ENCODE assay signal across 9 cellular contexts in genomic region chr11:75241906-75242644, GRCh38. TPM values are rescaled to one million over a fixed set of nuclear protein-coding genes. Genes with fewer than 3 reads are reported as not detected.
DNase-seq lines count a peak whose midpoint lies in the region; ATAC-seq and TF ChIP-seq lines count a peak whose summit lies in the region.
"Had no signal": no experiment of that assay in that cellular context is flagged by ENCODE, and none has a peak within 500 bp of the region (broad histone marks: within the 10 kb centered on the region; RNA-seq: fewer than 3 reads in every experiment).

No MANE protein-coding gene starts in this region.

- no peak for TF ChIP-seq EP300 in tibial nerve (IDR thresholded peaks at IDR 0.05)

- peaks cover 0 to 34% of the 10 kb centered on the region in 2 donors for H3K27me3 ChIP-seq in tibial nerve

- H3K27ac Mint-ChIP-seq in activated naive CD4-positive, alpha-beta T cell treated with anti-CD3 and anti-CD28 coated beads for 36 hours, result no peak overlapping the region
- no peak overlapping the region for H3K27ac Mint-ChIP-seq in activated CD8-positive, alpha-beta T cell treated with anti-CD3 and anti-CD28 coated beads, Interleukin-2, amount 10 ng/mL, durations not matched to agents 7 days and 5 days

- no peaks in the 10 kb centered on the region for H3K36me3 Mint-ChIP-seq in activated naive CD4-positive, alpha-beta T cell treated with anti-CD3 and anti-CD28 coated beads for 36 hours (ENCODE audit: low read depth)
- no peaks in the 10 kb centered on the region for H3K36me3 Mint-ChIP-seq in activated CD8-positive, alpha-beta T cell treated with anti-CD3 and anti-CD28 coated beads, Interleukin-2, amount 10 ng/mL, durations not matched to agents 7 days and 5 days (ENCODE audit: low read depth)

- no peaks in the 10 kb centered on the region for H3K36me3 ChIP-seq in tibial nerve

- ATAC-seq in activated CD8-positive, alpha-beta T cell treated with anti-CD3 and anti-CD28 coated beads, Interleukin-2, amount 10 ng/mL, durations not matched to agents 7 days and 5 days, result no peak
- ATAC-seq in HG03432 (IDR thresholded peaks at IDR 0.05; ENCODE audit: unreplicated experiment), result no peak

- H3K27ac ChIP-seq in tibial nerve, result no peak overlapping the region

- TF ChIP-seq POLR2A in tibial nerve (IDR thresholded peaks at IDR 0.05), result no peak

- no peak for DNase-seq in activated naive CD4-positive, alpha-beta T cell treated with anti-CD3 and anti-CD28 coated beads for 36 hours
- no peak for DNase-seq in activated naive CD4-positive, alpha-beta T cell treated with anti-CD3 and anti-CD28 coated beads, Interleukin-2, amount 50 U/mL, for 16 hours
- no peak for DNase-seq in activated CD8-positive, alpha-beta T cell treated with anti-CD3 and anti-CD28 coated beads, Interleukin-2, amount 10 ng/mL, durations not matched to agents 7 days and 5 days
- DNase-seq in left kidney (ENCODE audit: low read depth, low spot score) (peak; percentile 32), tibial nerve (ENCODE audit: low spot score in 2 of 2) (no peak), NOMO-1 treated with DMSO at 0.1 percent for 48 hours (lab: John Stamatoyannopoulos, UW; ENCODE audit: unreplicated experiment) (no peak), activated gamma-delta T cell treated with Interleukin-2 at 50 U/mL for 16 hours (no peak)

- H3K9me3 ChIP-seq in tibial nerve, result no peaks in the 10 kb centered on the region

- peak overlapping the region; percentile 69 for H3K4me3 Mint-ChIP-seq in activated naive CD4-positive, alpha-beta T cell treated with anti-CD3 and anti-CD28 coated beads for 36 hours
- peak overlapping the region; percentile 70 for H3K4me3 Mint-ChIP-seq in activated CD8-positive, alpha-beta T cell treated with anti-CD3 and anti-CD28 coated beads, Interleukin-2, amount 10 ng/mL, durations not matched to agents 7 days and 5 days

- CTCF ChIA-PET in activated naive CD4-positive, alpha-beta T cell treated with anti-CD3 and anti-CD28 coated beads for 36 hours (lab: Charles Lee), result interaction anchor here (0.8 to 17.6 kb wide), 25 partner anchors 8 to 462 kb away, joined by 3 to 445 read pairs (median 4); no protein-coding TSS in a partner anchor
- CTCF ChIA-PET in activated CD8-positive, alpha-beta T cell treated with anti-CD3 and anti-CD28 coated beads, Interleukin-2, amount 10 ng/mL, durations not matched to agents 7 days and 5 days (lab: Charles Lee), result interaction anchor here (0.7 to 17.8 kb wide), 31 partner anchors 9 to 315 kb away, joined by 3 to 538 read pairs (median 4); partner anchors contain the start of gene SLCO2B1

- POLR2A ChIA-PET in activated CD8-positive, alpha-beta T cell treated with anti-CD3 and anti-CD28 coated beads, Interleukin-2, amount 10 ng/mL, durations not matched to agents 7 days and 5 days (lab: Charles Lee), result interaction anchor here (1.4 to 1.7 kb wide), 2 partner anchors 99 to 494 kb away, joined by 3 to 5 read pairs; partner anchors contain the start of gene RNF169

- peaks cover 10% of the 10 kb centered on the region for H3K4me1 Mint-ChIP-seq in activated naive CD4-positive, alpha-beta T cell treated with anti-CD3 and anti-CD28 coated beads for 36 hours (ENCODE audit: low read depth)
- peaks cover 9% of the 10 kb centered on the region for H3K4me1 Mint-ChIP-seq in activated CD8-positive, alpha-beta T cell treated with anti-CD3 and anti-CD28 coated beads, Interleukin-2, amount 10 ng/mL, durations not matched to agents 7 days and 5 days (ENCODE audit: low read depth)

- TF ChIP-seq CTCF in tibial nerve (IDR thresholded peaks at IDR 0.05), result peak in 1 of 5 experiments; percentile 2

- peak overlapping the region; percentile 23 to 52 (median 32) for H3K4me3 ChIP-seq in tibial nerve

- H3K9me3 Mint-ChIP-seq in activated naive CD4-positive, alpha-beta T cell treated with anti-CD3 and anti-CD28 coated beads for 36 hours, result no peaks in the 10 kb centered on the region
- no peaks in the 10 kb centered on the region for H3K9me3 Mint-ChIP-seq in activated CD8-positive, alpha-beta T cell treated with anti-CD3 and anti-CD28 coated beads, Interleukin-2, amount 10 ng/mL, durations not matched to agents 7 days and 5 days (ENCODE audit: insufficient read depth)

- H3K4me1 ChIP-seq in tibial nerve, result peaks cover 0 to 23% (median 7%) of the 10 kb centered on the region in 4 donors

- peaks cover 33% of the 10 kb centered on the region for H3K27me3 Mint-ChIP-seq in activated naive CD4-positive, alpha-beta T cell treated with anti-CD3 and anti-CD28 coated beads for 36 hours (ENCODE audit: low read depth)
- peaks cover 54% of the 10 kb centered on the region for H3K27me3 Mint-ChIP-seq in activated CD8-positive, alpha-beta T cell treated with anti-CD3 and anti-CD28 coated beads, Interleukin-2, amount 10 ng/mL, durations not matched to agents 7 days and 5 days (ENCODE audit: low read depth)

- intact Hi-C loops in activated naive CD4-positive, alpha-beta T cell treated with anti-CD3 and anti-CD28 coated beads for 36 hours (cut with micrococcal nuclease), result loop anchor here (1.0 to 2.0 kb wide), 2 partner anchors 99 to 313 kb away; no protein-coding TSS in a partner anchor

- WGBS in tibial nerve, 2 donors, result 6 to 10% methylated on average over 16 to 63 of the region's 72 CpGs

RNA-seq across cellular contexts. Expression of gene TPBGL, which starts 1.5 kb away (rescaled TPM):
- not detected for total RNA-seq in activated naive CD4-positive, alpha-beta T cell treated with anti-CD3 and anti-CD28 coated beads for 36 hours
- under 1 TPM in 1 of 2 experiments, not detected in 1; 0.13 TPM for total RNA-seq in activated CD8-positive, alpha-beta T cell treated with anti-CD3 and anti-CD28 coated beads, Interleukin-2, amount 10 ng/mL, durations not matched to agents 7 days and 5 days
- 1 to 10 TPM in 3 of 4 donors, not detected in 1; 1.0 to 1.5 (median 1.1) TPM for total RNA-seq in tibial nerve
- total RNA-seq: myocyte had no signal
